Comparison of ENCODE assay signal across 2 cellular contexts in genomic region chr6:23752414-23752813, GRCh38.
TF ChIP-seq lines count a peak whose summit lies in the region.

No MANE protein-coding gene starts in this region.

TF ChIP-seq in SK-N-SH, 30 proteins besides CTCF, POLR2A, EP300 and RAD21 (continued from another document):
- no peak for TF ChIP-seq MAX (IDR thresholded peaks at IDR 0.05; ENCODE audit: low read depth)
- TF ChIP-seq RXRA (IDR thresholded peaks at IDR 0.05; ENCODE audit: borderline replicate concordance, low read depth): no peak
- TF ChIP-seq TEAD4 (IDR thresholded peaks at IDR 0.05; ENCODE audit: borderline replicate concordance, insufficient read depth): no peak
- peak; percentile 21; the same call in 1 of the 2 replicates for TF ChIP-seq GATA2 (CRISPR knock-in tag; IDR thresholded peaks at IDR 0.05)

TF ChIP-seq in SK-N-SH treated with all-trans-retinoic acid at 6 μM for 48 hours, 23 proteins besides CTCF, POLR2A, EP300 and RAD21 (continued from another document):
- TF ChIP-seq CREB5 (CRISPR knock-in tag; IDR thresholded peaks at IDR 0.05; ENCODE audit: low read depth) (0 out of 2 replicates have a peak, but pooled peaks have one; percentile 30), ARNTL (CRISPR knock-in tag; IDR thresholded peaks at IDR 0.05; ENCODE audit: borderline replicate concordance, low read depth) (no peak), CSDC2 (CRISPR knock-in tag; IDR thresholded peaks at IDR 0.05) (no peak), SNAI2 (CRISPR knock-in tag; IDR thresholded peaks at IDR 0.05) (no peak), TSHZ2 (CRISPR knock-in tag; IDR thresholded peaks at IDR 0.05) (peak; percentile 90; the same call in 1 of the 2 replicates), TCF4 (CRISPR knock-in tag; IDR thresholded peaks at IDR 0.05; ENCODE audit: borderline replicate concordance) (peak; percentile 95), BACH2 (CRISPR knock-in tag; IDR thresholded peaks at IDR 0.05; ENCODE audit: borderline replicate concordance) (no peak), GLIS3 (CRISPR knock-in tag; IDR thresholded peaks at IDR 0.05) (no peak), ZNF565 (CRISPR knock-in tag; conservative IDR thresholded peaks at IDR 0.05; ENCODE audit: low read depth) (no peak), RARB (CRISPR knock-in tag; IDR thresholded peaks at IDR 0.05) (no peak), TOX (CRISPR knock-in tag; IDR thresholded peaks at IDR 0.05; ENCODE audit: borderline replicate concordance) (no peak), ISL1 (CRISPR knock-in tag; IDR thresholded peaks at IDR 0.05) (peak; percentile 64), ZFP30 (CRISPR knock-in tag; IDR thresholded peaks at IDR 0.05) (no peak)
- TF ChIP-seq, protein P1, sequence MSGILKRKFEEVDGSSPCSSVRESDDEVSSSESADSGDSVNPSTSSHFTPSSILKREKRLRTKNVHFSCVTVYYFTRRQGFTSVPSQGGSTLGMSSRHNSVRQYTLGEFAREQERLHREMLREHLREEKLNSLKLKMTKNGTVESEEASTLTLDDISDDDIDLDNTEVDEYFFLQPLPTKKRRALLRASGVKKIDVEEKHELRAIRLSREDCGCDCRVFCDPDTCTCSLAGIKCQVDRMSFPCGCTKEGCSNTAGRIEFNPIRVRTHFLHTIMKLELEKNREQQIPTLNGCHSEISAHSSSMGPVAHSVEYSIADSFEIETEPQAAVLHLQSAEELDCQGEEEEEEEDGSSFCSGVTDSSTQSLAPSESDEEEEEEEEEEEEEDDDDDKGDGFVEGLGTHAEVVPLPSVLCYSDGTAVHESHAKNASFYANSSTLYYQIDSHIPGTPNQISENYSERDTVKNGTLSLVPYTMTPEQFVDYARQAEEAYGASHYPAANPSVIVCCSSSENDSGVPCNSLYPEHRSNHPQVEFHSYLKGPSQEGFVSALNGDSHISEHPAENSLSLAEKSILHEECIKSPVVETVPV (CRISPR knock-in tag; IDR thresholded peaks at IDR 0.05): peak; percentile 84; the same call in 1 of the 2 replicates
